15 cellular contexts compared by ENCODE assay signal in the genomic region with DNA sequence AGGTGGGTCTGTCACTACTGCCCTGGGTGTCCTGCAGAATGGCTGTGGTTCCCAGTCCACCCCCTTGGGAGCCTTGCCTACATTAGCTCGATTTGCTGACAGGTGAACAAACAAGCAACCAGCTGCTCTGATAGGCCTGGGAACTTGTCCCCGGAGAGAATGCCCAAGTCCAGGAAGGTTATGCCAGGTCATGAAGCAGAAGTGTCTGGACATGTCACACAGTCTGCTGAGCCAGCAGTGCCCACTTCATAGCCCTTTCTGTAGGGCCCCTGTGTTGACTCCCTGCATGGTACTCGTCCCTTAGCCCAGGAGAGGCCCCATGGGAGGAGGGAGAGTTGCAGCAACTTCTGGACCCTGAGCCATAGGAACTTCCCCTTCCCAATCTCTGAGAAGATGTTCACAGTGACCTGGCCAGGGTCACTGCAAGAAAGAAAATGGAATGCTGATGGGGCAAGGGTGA. TPM values are rescaled to one million over a fixed set of nuclear protein-coding genes. Genes with fewer than 3 reads are reported as not detected.
A peak's percentile ranks its signal among the peaks of the same experiment; 100 is the strongest.
DNase-seq lines count a peak whose midpoint lies in the region; ATAC-seq and TF ChIP-seq lines count a peak whose summit lies in the region.
"Had no signal": no experiment of that assay in that cellular context is flagged by ENCODE, and none has a peak within 500 bp of the region (broad histone marks: within the 10 kb centered on the region; RNA-seq: fewer than 3 reads in every experiment).

No MANE protein-coding gene starts in this region.

- H3K27ac ChIP-seq in HL-60 (replicated peaks) (peak overlapping the region; percentile 51), colonic mucosa (peak overlapping the region; percentile 79), coronary artery (no peak overlapping the region)
- H3K27ac ChIP-seq: skin epidermis, suprapubic skin had no signal

- peaks cover 28% of the 10 kb centered on the region for H3K4me1 ChIP-seq in colonic mucosa

- H3K27me3 Mint-ChIP-seq in activated CD4-positive, alpha-beta memory T cell treated with anti-CD3 and anti-CD28 coated beads for 36 hours, result no peaks in the 10 kb centered on the region
- H3K27me3 Mint-ChIP-seq: activated CD4-positive, alpha-beta T cell treated with anti-CD3 and anti-CD28 coated beads for 36 hours had no signal

- CTCF ChIA-PET in activated CD4-positive, alpha-beta memory T cell treated with anti-CD3 and anti-CD28 coated beads for 36 hours (lab: Charles Lee), result no interaction called here

- no peak overlapping the region for H3K4me3 Mint-ChIP-seq in activated CD4-positive, alpha-beta memory T cell treated with anti-CD3 and anti-CD28 coated beads for 36 hours
- H3K4me3 Mint-ChIP-seq: activated CD4-positive, alpha-beta T cell treated with anti-CD3 and anti-CD28 coated beads for 36 hours; activated T-helper 1 cell treated with anti-CD3 and anti-CD28 coated beads, Interleukin-12 subunit alpha, Interleukin-12 subunit beta, Interleukin-2, Interleukin-4 antibody, amounts not matched to agents 30 ng/mL and 10 ng/mL and 1 ng/mL, durations not matched to agents 14 hours and 24 hours and 36 hours; nephron; T-cell had no signal

- peak overlapping the region in 1 of 2 donors; percentile 52 for H3K9ac ChIP-seq in colonic mucosa (ENCODE audit: low read depth in 2 of 2, low read length in 2 of 2)

- intact Hi-C loops in colonic mucosa (cut with DNase I), result no loop called here
- intact Hi-C loops in sciatic nerve (cut with DNase I), result no loop called here
- intact Hi-C loops in activated CD4-positive, alpha-beta memory T cell treated with anti-CD3 and anti-CD28 coated beads for 36 hours (cut with micrococcal nuclease), result no loop called here

- DNase-seq in HL-60 (ENCODE audit: low read depth in 1 of 2, low spot score in 1 of 2) (no peak), NCI-H2081 treated with DMSO at 0.1 percent for 48 hours (lab: John Stamatoyannopoulos, UW) (peak; percentile 29), colonic mucosa (peak; percentile 47), sciatic nerve (ENCODE audit: low spot score) (no peak), NAMALWA (ENCODE audit: low spot score) (no peak), coronary artery (ENCODE audit: low spot score) (no peak)
- DNase-seq in activated CD4-positive, alpha-beta memory T cell treated with anti-CD3 and anti-CD28 coated beads for 36 hours, result no peak
- DNase-seq: activated CD4-positive, alpha-beta T cell treated with anti-CD3 and anti-CD28 coated beads for 36 hours; anterior cingulate cortex; kidney glomerular epithelial cell; T-cell had no signal

- no peaks in the 10 kb centered on the region for H3K9me3 Mint-ChIP-seq in activated CD4-positive, alpha-beta memory T cell treated with anti-CD3 and anti-CD28 coated beads for 36 hours
- H3K9me3 Mint-ChIP-seq: activated T-helper 1 cell treated with anti-CD3 and anti-CD28 coated beads, Interleukin-12 subunit alpha, Interleukin-12 subunit beta, Interleukin-2, Interleukin-4 antibody, amounts not matched to agents 30 ng/mL and 10 ng/mL and 1 ng/mL, durations not matched to agents 14 hours and 24 hours and 36 hours; nephron; T-cell had no signal

- no peaks in the 10 kb centered on the region for H3K36me3 Mint-ChIP-seq in activated CD4-positive, alpha-beta memory T cell treated with anti-CD3 and anti-CD28 coated beads for 36 hours
- H3K36me3 Mint-ChIP-seq: T-cell had no signal

- no peak for TF ChIP-seq CTCF in HL-60 (IDR thresholded peaks at IDR 0.05; ENCODE audit: insufficient read depth, low read length)
- TF ChIP-seq CTCF in colonic mucosa (IDR thresholded peaks at IDR 0.05), result no peak
- TF ChIP-seq CTCF in coronary artery (IDR thresholded peaks at IDR 0.05), result no peak

- H3K4me3 ChIP-seq in HL-60 (replicated peaks; ENCODE audit: insufficient read depth, low read length) (no peak overlapping the region), colonic mucosa (no peak overlapping the region), coronary artery (no peak overlapping the region)
- H3K4me3 ChIP-seq: skin epidermis, suprapubic skin had no signal

- no peak overlapping the region for H3K27ac Mint-ChIP-seq in activated CD4-positive, alpha-beta memory T cell treated with anti-CD3 and anti-CD28 coated beads for 36 hours
- H3K27ac Mint-ChIP-seq: activated CD4-positive, alpha-beta T cell treated with anti-CD3 and anti-CD28 coated beads for 36 hours; activated T-helper 1 cell treated with anti-CD3 and anti-CD28 coated beads, Interleukin-12 subunit alpha, Interleukin-12 subunit beta, Interleukin-2, Interleukin-4 antibody, amounts not matched to agents 30 ng/mL and 10 ng/mL and 1 ng/mL, durations not matched to agents 14 hours and 24 hours and 36 hours; nephron; T-cell had no signal

- no peaks in the 10 kb centered on the region for H3K36me3 ChIP-seq in colonic mucosa
- H3K36me3 ChIP-seq: suprapubic skin had no signal

- peaks cover 4% of the 10 kb centered on the region for H3K4me1 Mint-ChIP-seq in activated CD4-positive, alpha-beta memory T cell treated with anti-CD3 and anti-CD28 coated beads for 36 hours (ENCODE audit: low read depth)

- no peaks in the 10 kb centered on the region for H3K9me3 ChIP-seq in colonic mucosa
- H3K9me3 ChIP-seq: suprapubic skin had no signal

- no peaks in the 10 kb centered on the region for H3K27me3 ChIP-seq in HL-60 (ENCODE audit: insufficient read depth, poor library complexity, severe bottlenecking)
- no peaks in the 10 kb centered on the region for H3K27me3 ChIP-seq in colonic mucosa
- H3K27me3 ChIP-seq: suprapubic skin had no signal

- POLR2A ChIA-PET in activated CD4-positive, alpha-beta memory T cell treated with anti-CD3 and anti-CD28 coated beads for 36 hours (lab: Charles Lee), result no interaction called here

- peak; percentile 22 for ATAC-seq in sciatic nerve
- ATAC-seq: activated CD4-positive, alpha-beta T cell treated with anti-CD3 and anti-CD28 coated beads for 36 hours; T-cell had no signal

RNA-seq across cellular contexts. Expression of gene UCK2, which starts 31.0 kb away (rescaled TPM):
- total RNA-seq in colonic mucosa, result 10 to 100 TPM; 39.6 to 69.0 TPM
- total RNA-seq in sciatic nerve, result 28.1 TPM
- 10 to 100 TPM; 60.1 to 61.8 TPM for total RNA-seq in activated CD4-positive, alpha-beta memory T cell treated with anti-CD3 and anti-CD28 coated beads for 36 hours

Comparison
In these comparisons a context has a peak if more than half of its experiments do, and no peak if none do; other contexts are left out.
1. DNase-seq: peak in NCI-H2081 treated with DMSO at 0.1 percent for 48 hours (single experiment) and colonic mucosa (single experiment); none in HL-60 (0 of 2), sciatic nerve (single experiment), NAMALWA (single experiment), coronary artery (single experiment) and activated CD4-positive, alpha-beta memory T cell treated with anti-CD3 and anti-CD28 coated beads for 36 hours (single experiment).
2. H3K27ac ChIP-seq: peak in HL-60 (single experiment) and colonic mucosa (single experiment); none in coronary artery (0 of 2).